ENCODE assay signal across 11 cellular contexts in the genomic region with DNA sequence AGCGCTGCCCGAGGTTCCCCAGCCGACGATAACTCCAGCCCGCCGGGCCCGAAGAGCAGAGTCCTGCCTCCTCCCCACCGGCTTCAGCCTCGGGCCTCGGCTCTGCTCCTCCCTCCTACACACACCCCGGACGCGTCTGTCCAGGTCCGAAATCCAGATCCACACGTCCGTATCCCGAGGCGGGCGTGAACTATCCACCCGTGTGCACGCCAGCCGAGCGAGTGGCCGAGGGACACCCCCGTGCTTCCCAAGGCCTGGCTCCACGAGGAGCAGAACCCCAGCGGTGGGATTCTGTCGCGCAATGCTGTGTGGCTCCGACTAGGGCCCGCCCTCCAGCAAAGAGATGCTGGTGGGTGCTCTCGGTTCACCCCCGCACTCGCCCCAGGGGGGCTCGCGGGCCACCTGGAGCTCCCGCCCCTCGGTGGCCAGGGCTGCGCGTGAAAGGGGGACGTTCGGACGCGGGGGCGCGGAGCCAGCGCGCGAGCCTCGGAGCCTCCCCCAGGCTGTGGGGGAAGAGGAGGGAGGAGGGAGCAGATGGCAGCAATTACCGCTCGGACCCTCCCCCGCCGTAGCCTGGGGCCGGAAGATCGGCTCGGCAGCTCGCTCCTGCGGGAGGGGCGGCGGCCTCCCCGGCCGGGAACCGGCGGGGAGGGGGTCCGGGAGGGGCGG. TPM values are rescaled to one million over a fixed set of nuclear protein-coding genes. Genes with fewer than 3 reads are reported as not detected.
DNase-seq lines count a peak whose midpoint lies in the region; ATAC-seq, FAIRE-seq and TF ChIP-seq lines count a peak whose summit lies in the region.
"Had no signal": no experiment of that assay in that cellular context is flagged by ENCODE, and none has a peak within 500 bp of the region (broad histone marks: within the 10 kb centered on the region; RNA-seq: fewer than 3 reads in every experiment).

No MANE protein-coding gene starts in this region.

- H2AFZ ChIP-seq in H1 (ENCODE audit: low read length) = peak overlapping the region; percentile 48; the same call in 1 of the 2 replicates

- WGBS in H1 (ENCODE audit: extremely low coverage in 1 of 2, insufficient coverage in 1 of 2, insufficient read length in 1 of 2, insufficient replicate concordance in 2 of 2, low coverage in 1 of 2, low lambda C conversion rate in 2 of 2, missing lambda C conversion rate in 1 of 2), 2 experiments = 5% methylated on average over 42 of the region's 67 CpGs; no CpG with 5 or more reads in 1 of the 2 experiments

- TF ChIP-seq EP300 in H1 (IDR thresholded peaks at IDR 0.05; ENCODE audit: borderline replicate concordance in 1 of 2, low read depth in 2 of 2, low read length in 2 of 2) = no peak

- peak overlapping the region; percentile 99 for H2BK12ac ChIP-seq in H1 (ENCODE audit: low read depth, low read length)

- peaks cover 0 to 29% (median 24%) of the 10 kb centered on the region in 4 experiments; a peak in 6 of 7 replicates for H3K27me3 ChIP-seq in H1 (replicated peaks in 1 of 4; ENCODE audit: control insufficient read depth in 3 of 4, extremely low read depth in 1 of 4, insufficient read depth in 3 of 4, low read length in 3 of 4)

- H3K4me3 Mint-ChIP-seq in natural killer cell (peak overlapping the region; percentile 47), naive B cell (peak overlapping the region in 7 of 8 donors; percentile 58 to 86 (median 75))
- no peak overlapping the region for H3K4me3 Mint-ChIP-seq in natural killer cell treated with Interleukin-12 subunit alpha and Interleukin-12 subunit beta and Interleukin-15 and Interleukin-18, amount 100 ng/mL, for 72 hours
- H3K4me3 Mint-ChIP-seq: memory B cell had no signal

- peak overlapping the region; percentile 80; the same call in 1 of the 2 replicates for H2BK20ac ChIP-seq in H1 (ENCODE audit: low read length)

- peaks cover 17% of the 10 kb centered on the region; the same call in 1 of the 2 replicates for H3K23me2 ChIP-seq in H1 (ENCODE audit: low read depth, low read length)

- H3K18ac ChIP-seq in H1 (ENCODE audit: extremely low read depth, low read length) = peak overlapping the region; percentile 95

- no peak overlapping the region for H4K5ac ChIP-seq in H1 (ENCODE audit: insufficient read length, low read depth, low read length)

- H2BK5ac ChIP-seq in H1 (ENCODE audit: low read depth, low read length) = peak overlapping the region; percentile 49; the same call in 1 of the 2 replicates

- FAIRE-seq in H1 (lab: Jason Lieb, UNC) = no peak

- H3K27ac ChIP-seq in H1 (ENCODE audit: low read depth, low read length) = no peak overlapping the region

- no peak overlapping the region for H3K23ac ChIP-seq in H1 (ENCODE audit: insufficient read length)

- H3K9me3 ChIP-seq in H1 (ENCODE audit: insufficient read depth in 2 of 2, low read depth in 1 of 2, low read length in 1 of 2) = no peaks in the 10 kb centered on the region

- no peak overlapping the region for H2AK5ac ChIP-seq in H1 (ENCODE audit: low read depth, low read length)

- no peaks in the 10 kb centered on the region for H3K36me3 ChIP-seq in H1 (ENCODE audit: control insufficient read depth in 2 of 4, insufficient read depth in 4 of 4, low read length in 3 of 4)

- peak overlapping the region; percentile 89 for H4K91ac ChIP-seq in H1 (replicated peaks; ENCODE audit: insufficient read length, low read length)

- CTCF ChIA-PET in H1 (lab: Charles Lee; ENCODE audit: partially characterized antibody) = interaction anchor here (0.6 to 10.6 kb wide), 11 partner anchors 10 to 180 kb away, joined by 3 to 139 read pairs (median 14); a partner anchor contains a TSS

- no peak for TF ChIP-seq RAD21 in H1 (IDR thresholded peaks at IDR 0.05 in 1 of 2, conservative IDR thresholded peaks at IDR 0.05 in 1 of 2; ENCODE audit: low read depth in 2 of 2, low read length in 2 of 2)

- H3K9me3 Mint-ChIP-seq in natural killer cell = no peaks in the 10 kb centered on the region
- H3K9me3 Mint-ChIP-seq in natural killer cell treated with Interleukin-12 subunit alpha and Interleukin-12 subunit beta and Interleukin-15 and Interleukin-18, amount 100 ng/mL, for 72 hours = no peaks in the 10 kb centered on the region
- H3K9me3 Mint-ChIP-seq in naive B cell = no peaks in the 10 kb centered on the region
- H3K9me3 Mint-ChIP-seq: memory B cell had no signal

- no peak for TF ChIP-seq POLR2A in H1 (IDR thresholded peaks at IDR 0.05; ENCODE audit: control extremely low read depth in 1 of 2, low read depth in 2 of 2, low read length in 2 of 2)

- H3K9ac ChIP-seq in H1 (replicated peaks in 1 of 4; ENCODE audit: extremely low read depth in 1 of 4, low read depth in 3 of 4, low read length in 3 of 4) = peak overlapping the region in 3 of 4 experiments; percentile 16 to 40 (median 20); a peak in 2 of 7 replicates

- H3K79me2 ChIP-seq in H1 (ENCODE audit: control insufficient read depth in 1 of 2, insufficient read depth in 2 of 2, low read length in 2 of 2) = no peaks in the 10 kb centered on the region

- H3K4me1 Mint-ChIP-seq in natural killer cell (peaks cover 0 to 17% of the 10 kb centered on the region in 2 donors), naive B cell (peaks cover 19 to 34% (median 27%) of the 10 kb centered on the region in 3 donors)
- H3K4me1 Mint-ChIP-seq in natural killer cell treated with Interleukin-12 subunit alpha and Interleukin-12 subunit beta and Interleukin-15 and Interleukin-18, amount 100 ng/mL, for 72 hours (ENCODE audit: low read depth in 2 of 2) = peaks cover 6 to 8% of the 10 kb centered on the region in 2 donors

- H3K79me1 ChIP-seq in H1 (ENCODE audit: low read depth, low read length) = no peaks in the 10 kb centered on the region

- peaks cover 15 to 48% (median 36%) of the 10 kb centered on the region in 4 experiments for H3K4me1 ChIP-seq in H1 (replicated peaks in 1 of 4; ENCODE audit: control insufficient read depth in 3 of 4, insufficient read depth in 4 of 4, low read length in 3 of 4)

- H2BK15ac ChIP-seq in H1 (ENCODE audit: low read length) = peak overlapping the region; percentile 95; the same call in 1 of the 2 replicates

- H3K36me3 Mint-ChIP-seq in natural killer cell = no peaks in the 10 kb centered on the region
- no peaks in the 10 kb centered on the region for H3K36me3 Mint-ChIP-seq in natural killer cell treated with Interleukin-12 subunit alpha and Interleukin-12 subunit beta and Interleukin-15 and Interleukin-18, amount 100 ng/mL, for 72 hours
- no peaks in the 10 kb centered on the region for H3K36me3 Mint-ChIP-seq in naive B cell
- H3K36me3 Mint-ChIP-seq: memory B cell had no signal

- peak overlapping the region; percentile 95 to 96 for H3K4me2 ChIP-seq in H1 (ENCODE audit: insufficient read depth in 1 of 2, low read depth in 2 of 2, low read length in 2 of 2)

- no peak for TF ChIP-seq CTCF in natural killer cell (IDR thresholded peaks at IDR 0.05)
- TF ChIP-seq CTCF in H1 (IDR thresholded peaks at IDR 0.05; ENCODE audit: control extremely low read depth in 1 of 3, insufficient read depth in 1 of 3, low read depth in 1 of 3, low read length in 3 of 3) = no peak

- peak overlapping the region; percentile 81 for H4K8ac ChIP-seq in H1 (ENCODE audit: extremely low read depth, insufficient read depth, low read length)

- POLR2A ChIA-PET in H1 (lab: Charles Lee; ENCODE audit: partially characterized antibody) = interaction anchor here (1.0 to 11.2 kb wide), 5 partner anchors 7 to 33 kb away, joined by 3 to 107 read pairs (median 3); a partner anchor contains a TSS

- H3K27ac Mint-ChIP-seq in natural killer cell (no peak overlapping the region), naive B cell (no peak overlapping the region)
- H3K27ac Mint-ChIP-seq in natural killer cell treated with Interleukin-12 subunit alpha and Interleukin-12 subunit beta and Interleukin-15 and Interleukin-18, amount 100 ng/mL, for 72 hours = no peak overlapping the region
- H3K27ac Mint-ChIP-seq: memory B cell had no signal

- intact Hi-C loops in natural killer cell (cut with micrococcal nuclease) = no loop called here

- H3K4me3 ChIP-seq in H1 (ENCODE audit: extremely low read depth in 1 of 4, insufficient read depth in 2 of 4, low read depth in 3 of 4, low read length in 4 of 4) = peak overlapping the region; percentile 66 to 85 (median 72)

- H3K27me3 Mint-ChIP-seq in natural killer cell (ENCODE audit: low read depth in 2 of 2) (peaks cover 48 to 66% of the 10 kb centered on the region in 2 donors), naive B cell (peaks cover 52 to 86% (median 77%) of the 10 kb centered on the region in 3 donors)
- H3K27me3 Mint-ChIP-seq in natural killer cell treated with Interleukin-12 subunit alpha and Interleukin-12 subunit beta and Interleukin-15 and Interleukin-18, amount 100 ng/mL, for 72 hours = peaks cover 40% of the 10 kb centered on the region in 2 donors

- no peak overlapping the region for H3K4ac ChIP-seq in H1 (replicated peaks; ENCODE audit: insufficient read length, low read depth, low read length)

- no peak overlapping the region for H2BK120ac ChIP-seq in H1 (replicated peaks; ENCODE audit: low read depth, low read length)

- H3K56ac ChIP-seq in H1 (replicated peaks; ENCODE audit: insufficient read length, low read depth, low read length) = no peak overlapping the region

- peak in 2 of 3 donors; percentile 12 to 22 for ATAC-seq in natural killer cell
- no peak for ATAC-seq in natural killer cell treated with Interleukin-12 subunit alpha and Interleukin-12 subunit beta and Interleukin-15 and Interleukin-18, amount 100 ng/mL, for 72 hours
- peak in 1 of 2 donors; percentile 24 for ATAC-seq in naive B cell (ENCODE audit: low read depth in 2 of 2)

- no peaks in the 10 kb centered on the region for H4K20me1 ChIP-seq in H1 (replicated peaks in 1 of 2; ENCODE audit: control insufficient read depth in 1 of 2, insufficient read depth in 2 of 2, low read length in 2 of 2)

- H3K14ac ChIP-seq in H1 (ENCODE audit: insufficient read length) = no peak overlapping the region

- DNase-seq in natural killer cell (no peak), H1 (ENCODE audit: low read depth in 1 of 2, low spot score in 2 of 2) (peak in 1 of 2 experiments; percentile 70), naive B cell (no peak), SKM-1 treated with dmso at 0.1 percent for 144 hours (lab: John Stamatoyannopoulos, UW; ENCODE audit: unreplicated experiment) (no peak)
- no peak for DNase-seq in natural killer cell treated with Interleukin-12 subunit alpha and Interleukin-12 subunit beta and Interleukin-15 and Interleukin-18, amount 100 ng/mL, for 72 hours (ENCODE audit: low spot score)
- no peak for DNase-seq in activated CD4-positive, CD25-positive, alpha-beta regulatory T cell (lab: John Stamatoyannopoulos, UW)
- no peak for DNase-seq in stimulated activated CD4-positive, alpha-beta T cell treated with anti-CD3 and anti-CD28 coated beads, Interleukin-4, amount 100 ng/mL, for 24 hours
- no peak for DNase-seq in stimulated activated CD4-positive, alpha-beta T cell treated with anti-CD3 and anti-CD28 coated beads, Interleukin-4, amount 100 ng/mL, for 1 hour
- DNase-seq: GF-D8 had no signal

RNA-seq across cellular contexts. Expression of a gene that starts 18.9 kb away (rescaled TPM):
- total RNA-seq in natural killer cell = not detected
- total RNA-seq in natural killer cell treated with Interleukin-12 subunit alpha and Interleukin-12 subunit beta and Interleukin-15 and Interleukin-18, amount 100 ng/mL, for 72 hours = not detected
- total RNA-seq in H1 (2021; fragmentation: NEBNext Ultra II Directional; extraction: Animal tissue kit (Norgen Biotek cat#: 25700)) = 0.19 and 0.41 TPM in 2 replicates
- 0.53 and 1.5 TPM in 2 replicates for polyA plus RNA-seq in H1 (2011; rRNA removed)
- polyA plus RNA-seq in H1 (2011; cell fraction: cytosol; rRNA removed) = 1.1 TPM
- 8.7 TPM for polyA plus RNA-seq in H1 (2011; cell fraction: nucleus; rRNA removed)
- 0.53 to 1.1 TPM (median 0.62 TPM) in 4 replicates for polyA plus RNA-seq in H1 (2012, experiment 1 of 2)
- polyA plus RNA-seq in H1 (2012, experiment 2 of 2) = 0.39 TPM
- polyA plus RNA-seq in H1 (2013, experiment 1 of 2) = 0.34 TPM
- 0.57 TPM for polyA plus RNA-seq in H1 (2013, experiment 2 of 2)
- polyA minus RNA-seq in H1 (2011; rRNA and poly(A)+ RNA removed) = 0.34 and 0.73 TPM in 2 replicates
- polyA minus RNA-seq in H1 (2011; cell fraction: cytosol; rRNA and poly(A)+ RNA removed) = not detected
- 3.4 TPM for polyA minus RNA-seq in H1 (2011; cell fraction: nucleus; rRNA and poly(A)+ RNA removed)
- polyA plus RNA-seq in naive B cell (ENCODE audit: low read depth in 6 of 6) = not detected
- total RNA-seq: activated CD8-positive, alpha-beta memory T cell treated with anti-CD3 and anti-CD28 coated beads for 36 hours had no signal

RNA-seq across cellular contexts. Expression of a gene that starts 20.4 kb away (rescaled TPM):
- total RNA-seq in natural killer cell = 1 to 10 TPM; 1.4 to 1.6 (median 1.5) TPM
- total RNA-seq in natural killer cell treated with Interleukin-12 subunit alpha and Interleukin-12 subunit beta and Interleukin-15 and Interleukin-18, amount 100 ng/mL, for 72 hours = under 1 TPM; 0.40 to 0.78 TPM
- 6.5 and 7.5 TPM in 2 replicates for total RNA-seq in H1 (2021; fragmentation: NEBNext Ultra II Directional; extraction: Animal tissue kit (Norgen Biotek cat#: 25700))
- 7.1 and 10.9 TPM in 2 replicates for polyA plus RNA-seq in H1 (2011; rRNA removed)
- polyA plus RNA-seq in H1 (2011; cell fraction: cytosol; rRNA removed) = 6.7 TPM
- 12.7 TPM for polyA plus RNA-seq in H1 (2011; cell fraction: nucleus; rRNA removed)
- polyA plus RNA-seq in H1 (2012, experiment 1 of 2) = 4.7 to 5.7 TPM (median 5.2 TPM) in 4 replicates
- polyA plus RNA-seq in H1 (2012, experiment 2 of 2) = 4.7 TPM
- polyA plus RNA-seq in H1 (2013, experiment 1 of 2) = 2.7 TPM
- 2.2 TPM for polyA plus RNA-seq in H1 (2013, experiment 2 of 2)
- polyA minus RNA-seq in H1 (2011; rRNA and poly(A)+ RNA removed) = 3.0 and 6.3 TPM in 2 replicates
- polyA minus RNA-seq in H1 (2011; cell fraction: cytosol; rRNA and poly(A)+ RNA removed) = 7.0 TPM
- 11.2 TPM for polyA minus RNA-seq in H1 (2011; cell fraction: nucleus; rRNA and poly(A)+ RNA removed)
- polyA plus RNA-seq in naive B cell (ENCODE audit: low read depth in 6 of 6) = under 1 TPM in 2 of 6 donors, not detected in 4; 0.06 to 0.11 TPM

RNA-seq across cellular contexts. Expression of a gene that starts 38.3 kb away (rescaled TPM):
- total RNA-seq in natural killer cell = under 1 TPM in 1 of 3 donors, not detected in 2; 0.57 TPM
- total RNA-seq in natural killer cell treated with Interleukin-12 subunit alpha and Interleukin-12 subunit beta and Interleukin-15 and Interleukin-18, amount 100 ng/mL, for 72 hours = not detected
- total RNA-seq in H1 (2021; fragmentation: NEBNext Ultra II Directional; extraction: Animal tissue kit (Norgen Biotek cat#: 25700)) = 0.09 TPM in 1 of 2 replicates, not detected in the other
- polyA plus RNA-seq in H1 (2011; rRNA removed) = 0.35 and 0.50 TPM in 2 replicates
- polyA plus RNA-seq in H1 (2011; cell fraction: cytosol; rRNA removed) = 0.54 TPM
- polyA plus RNA-seq in H1 (2011; cell fraction: nucleus; rRNA removed) = 1.2 TPM
- polyA plus RNA-seq in H1 (2012, experiment 1 of 2) = 0.59 to 0.90 TPM (median 0.84 TPM) in 4 replicates
- polyA plus RNA-seq in H1 (2012, experiment 2 of 2) = 0.10 TPM
- polyA plus RNA-seq in H1 (2013, experiment 1 of 2) = 0.39 TPM
- 0.24 TPM for polyA plus RNA-seq in H1 (2013, experiment 2 of 2)
- polyA minus RNA-seq in H1 (2011; rRNA and poly(A)+ RNA removed) = 0.39 and 0.82 TPM in 2 replicates
- not detected for polyA minus RNA-seq in H1 (2011; cell fraction: cytosol; rRNA and poly(A)+ RNA removed)
- polyA minus RNA-seq in H1 (2011; cell fraction: nucleus; rRNA and poly(A)+ RNA removed) = 1.4 TPM
- polyA plus RNA-seq in naive B cell (ENCODE audit: low read depth in 6 of 6) = not detected
- total RNA-seq: activated CD8-positive, alpha-beta memory T cell treated with anti-CD3 and anti-CD28 coated beads for 36 hours had no signal

Comparison
In these comparisons a context has a peak if more than half of its experiments do, and no peak if none do; other contexts are left out.
1. ATAC-seq: peak in natural killer cell (2 of 3); none in natural killer cell treated with Interleukin-12 subunit alpha and Interleukin-12 subunit beta and Interleukin-15 and Interleukin-18, amount 100 ng/mL, for 72 hours (0 of 2).